2 cellular contexts compared by ENCODE assay signal in the genomic region with DNA sequence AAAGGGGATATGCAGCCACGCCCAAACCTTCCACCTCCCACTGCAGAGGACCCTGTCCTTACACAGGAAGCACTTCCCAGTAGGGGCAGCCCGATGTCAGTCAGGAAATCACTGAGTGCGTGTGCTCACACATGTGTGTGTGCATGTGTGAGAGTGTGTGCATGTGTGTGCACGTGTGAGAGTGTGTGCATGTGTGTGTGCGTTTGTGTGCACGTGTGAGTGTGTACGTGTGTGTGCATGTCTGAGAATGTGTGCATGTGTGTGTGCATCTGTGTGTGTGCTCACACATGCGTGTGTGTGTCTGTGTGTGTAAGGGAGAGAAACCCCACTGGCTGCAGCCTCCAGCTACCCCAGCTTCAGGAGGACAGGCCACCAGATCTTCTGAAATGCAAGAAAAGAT.
TF ChIP-seq lines count a peak whose summit lies in the region.

No MANE protein-coding gene starts in this region.

TF ChIP-seq in HEK293, 187 proteins besides CTCF, POLR2A, EP300 and RAD21:
- TF ChIP-seq, protein P1, sequence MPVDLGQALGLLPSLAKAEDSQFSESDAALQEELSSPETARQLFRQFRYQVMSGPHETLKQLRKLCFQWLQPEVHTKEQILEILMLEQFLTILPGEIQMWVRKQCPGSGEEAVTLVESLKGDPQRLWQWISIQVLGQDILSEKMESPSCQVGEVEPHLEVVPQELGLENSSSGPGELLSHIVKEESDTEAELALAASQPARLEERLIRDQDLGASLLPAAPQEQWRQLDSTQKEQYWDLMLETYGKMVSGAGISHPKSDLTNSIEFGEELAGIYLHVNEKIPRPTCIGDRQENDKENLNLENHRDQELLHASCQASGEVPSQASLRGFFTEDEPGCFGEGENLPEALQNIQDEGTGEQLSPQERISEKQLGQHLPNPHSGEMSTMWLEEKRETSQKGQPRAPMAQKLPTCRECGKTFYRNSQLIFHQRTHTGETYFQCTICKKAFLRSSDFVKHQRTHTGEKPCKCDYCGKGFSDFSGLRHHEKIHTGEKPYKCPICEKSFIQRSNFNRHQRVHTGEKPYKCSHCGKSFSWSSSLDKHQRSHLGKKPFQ (tag by site-specific recombination; IDR thresholded peaks at IDR 0.05) = peak; percentile 61; the same call in 1 of the 2 replicates
- TF ChIP-seq, protein P2, sequence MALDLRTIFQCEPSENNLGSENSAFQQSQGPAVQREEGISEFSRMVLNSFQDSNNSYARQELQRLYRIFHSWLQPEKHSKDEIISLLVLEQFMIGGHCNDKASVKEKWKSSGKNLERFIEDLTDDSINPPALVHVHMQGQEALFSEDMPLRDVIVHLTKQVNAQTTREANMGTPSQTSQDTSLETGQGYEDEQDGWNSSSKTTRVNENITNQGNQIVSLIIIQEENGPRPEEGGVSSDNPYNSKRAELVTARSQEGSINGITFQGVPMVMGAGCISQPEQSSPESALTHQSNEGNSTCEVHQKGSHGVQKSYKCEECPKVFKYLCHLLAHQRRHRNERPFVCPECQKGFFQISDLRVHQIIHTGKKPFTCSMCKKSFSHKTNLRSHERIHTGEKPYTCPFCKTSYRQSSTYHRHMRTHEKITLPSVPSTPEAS (tag by site-specific recombination; IDR thresholded peaks at IDR 0.05) = peak; percentile 99
- TF ChIP-seq, protein P3, sequence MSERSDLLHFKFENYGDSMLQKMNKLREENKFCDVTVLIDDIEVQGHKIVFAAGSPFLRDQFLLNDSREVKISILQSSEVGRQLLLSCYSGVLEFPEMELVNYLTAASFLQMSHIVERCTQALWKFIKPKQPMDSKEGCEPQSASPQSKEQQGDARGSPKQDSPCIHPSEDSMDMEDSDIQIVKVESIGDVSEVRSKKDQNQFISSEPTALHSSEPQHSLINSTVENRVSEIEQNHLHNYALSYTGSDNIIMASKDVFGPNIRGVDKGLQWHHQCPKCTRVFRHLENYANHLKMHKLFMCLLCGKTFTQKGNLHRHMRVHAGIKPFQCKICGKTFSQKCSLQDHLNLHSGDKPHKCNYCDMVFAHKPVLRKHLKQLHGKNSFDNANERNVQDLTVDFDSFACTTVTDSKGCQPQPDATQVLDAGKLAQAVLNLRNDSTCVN (tag by site-specific recombination; optimal IDR thresholded peaks at IDR 0.05) = peak; percentile 21
- TF ChIP-seq ZNF157 (tag by site-specific recombination; IDR thresholded peaks at IDR 0.05) (no peak), ZNF623 (tag by site-specific recombination; IDR thresholded peaks at IDR 0.05) (no peak)

TF ChIP-seq in H1, 55 proteins besides CTCF, POLR2A, EP300 and RAD21:
- TF ChIP-seq RBBP5 (IDR thresholded peaks at IDR 0.05; ENCODE audit: borderline replicate concordance, low read depth, low read length) (no peak), TBP (IDR thresholded peaks at IDR 0.05; ENCODE audit: low read depth, low read length) (no peak), SP1 (IDR thresholded peaks at IDR 0.05; ENCODE audit: low read depth, low read length) (no peak), BCL11A (IDR thresholded peaks at IDR 0.05; ENCODE audit: low read depth in 2 of 2, low read length in 2 of 2) (no peak), ZNF274 (IDR thresholded peaks at IDR 0.05; ENCODE audit: borderline replicate concordance, extremely low read depth, low read length) (no peak), SRF (IDR thresholded peaks at IDR 0.05; ENCODE audit: low read depth, low read length) (no peak), CHD2 (IDR thresholded peaks at IDR 0.05; ENCODE audit: low read length) (no peak), RXRA (IDR thresholded peaks at IDR 0.05; ENCODE audit: insufficient read depth, low read depth, low read length) (no peak), KDM4A (IDR thresholded peaks at IDR 0.05; ENCODE audit: low read depth, low read length, severe bottlenecking) (no peak), HDAC2 (IDR thresholded peaks at IDR 0.05; ENCODE audit: borderline replicate concordance in 1 of 2, low read depth in 2 of 2, low read length in 2 of 2) (no peak), CBX8 (IDR thresholded peaks at IDR 0.05; ENCODE audit: borderline replicate concordance, low read depth, low read length) (no peak), EGR1 (IDR thresholded peaks at IDR 0.05; ENCODE audit: borderline replicate concordance, low read depth, low read length) (no peak), YY1 (IDR thresholded peaks at IDR 0.05; ENCODE audit: low read depth, low read length) (no peak), SAP30 (IDR thresholded peaks at IDR 0.05; ENCODE audit: insufficient read depth, insufficient replicate concordance, low read length) (no peak), GTF2F1 (IDR thresholded peaks at IDR 0.05; ENCODE audit: borderline replicate concordance, low read depth, low read length) (no peak), SIX5 (IDR thresholded peaks at IDR 0.05; ENCODE audit: low read depth, low read length) (no peak)
- TF ChIP-seq, protein P4, sequence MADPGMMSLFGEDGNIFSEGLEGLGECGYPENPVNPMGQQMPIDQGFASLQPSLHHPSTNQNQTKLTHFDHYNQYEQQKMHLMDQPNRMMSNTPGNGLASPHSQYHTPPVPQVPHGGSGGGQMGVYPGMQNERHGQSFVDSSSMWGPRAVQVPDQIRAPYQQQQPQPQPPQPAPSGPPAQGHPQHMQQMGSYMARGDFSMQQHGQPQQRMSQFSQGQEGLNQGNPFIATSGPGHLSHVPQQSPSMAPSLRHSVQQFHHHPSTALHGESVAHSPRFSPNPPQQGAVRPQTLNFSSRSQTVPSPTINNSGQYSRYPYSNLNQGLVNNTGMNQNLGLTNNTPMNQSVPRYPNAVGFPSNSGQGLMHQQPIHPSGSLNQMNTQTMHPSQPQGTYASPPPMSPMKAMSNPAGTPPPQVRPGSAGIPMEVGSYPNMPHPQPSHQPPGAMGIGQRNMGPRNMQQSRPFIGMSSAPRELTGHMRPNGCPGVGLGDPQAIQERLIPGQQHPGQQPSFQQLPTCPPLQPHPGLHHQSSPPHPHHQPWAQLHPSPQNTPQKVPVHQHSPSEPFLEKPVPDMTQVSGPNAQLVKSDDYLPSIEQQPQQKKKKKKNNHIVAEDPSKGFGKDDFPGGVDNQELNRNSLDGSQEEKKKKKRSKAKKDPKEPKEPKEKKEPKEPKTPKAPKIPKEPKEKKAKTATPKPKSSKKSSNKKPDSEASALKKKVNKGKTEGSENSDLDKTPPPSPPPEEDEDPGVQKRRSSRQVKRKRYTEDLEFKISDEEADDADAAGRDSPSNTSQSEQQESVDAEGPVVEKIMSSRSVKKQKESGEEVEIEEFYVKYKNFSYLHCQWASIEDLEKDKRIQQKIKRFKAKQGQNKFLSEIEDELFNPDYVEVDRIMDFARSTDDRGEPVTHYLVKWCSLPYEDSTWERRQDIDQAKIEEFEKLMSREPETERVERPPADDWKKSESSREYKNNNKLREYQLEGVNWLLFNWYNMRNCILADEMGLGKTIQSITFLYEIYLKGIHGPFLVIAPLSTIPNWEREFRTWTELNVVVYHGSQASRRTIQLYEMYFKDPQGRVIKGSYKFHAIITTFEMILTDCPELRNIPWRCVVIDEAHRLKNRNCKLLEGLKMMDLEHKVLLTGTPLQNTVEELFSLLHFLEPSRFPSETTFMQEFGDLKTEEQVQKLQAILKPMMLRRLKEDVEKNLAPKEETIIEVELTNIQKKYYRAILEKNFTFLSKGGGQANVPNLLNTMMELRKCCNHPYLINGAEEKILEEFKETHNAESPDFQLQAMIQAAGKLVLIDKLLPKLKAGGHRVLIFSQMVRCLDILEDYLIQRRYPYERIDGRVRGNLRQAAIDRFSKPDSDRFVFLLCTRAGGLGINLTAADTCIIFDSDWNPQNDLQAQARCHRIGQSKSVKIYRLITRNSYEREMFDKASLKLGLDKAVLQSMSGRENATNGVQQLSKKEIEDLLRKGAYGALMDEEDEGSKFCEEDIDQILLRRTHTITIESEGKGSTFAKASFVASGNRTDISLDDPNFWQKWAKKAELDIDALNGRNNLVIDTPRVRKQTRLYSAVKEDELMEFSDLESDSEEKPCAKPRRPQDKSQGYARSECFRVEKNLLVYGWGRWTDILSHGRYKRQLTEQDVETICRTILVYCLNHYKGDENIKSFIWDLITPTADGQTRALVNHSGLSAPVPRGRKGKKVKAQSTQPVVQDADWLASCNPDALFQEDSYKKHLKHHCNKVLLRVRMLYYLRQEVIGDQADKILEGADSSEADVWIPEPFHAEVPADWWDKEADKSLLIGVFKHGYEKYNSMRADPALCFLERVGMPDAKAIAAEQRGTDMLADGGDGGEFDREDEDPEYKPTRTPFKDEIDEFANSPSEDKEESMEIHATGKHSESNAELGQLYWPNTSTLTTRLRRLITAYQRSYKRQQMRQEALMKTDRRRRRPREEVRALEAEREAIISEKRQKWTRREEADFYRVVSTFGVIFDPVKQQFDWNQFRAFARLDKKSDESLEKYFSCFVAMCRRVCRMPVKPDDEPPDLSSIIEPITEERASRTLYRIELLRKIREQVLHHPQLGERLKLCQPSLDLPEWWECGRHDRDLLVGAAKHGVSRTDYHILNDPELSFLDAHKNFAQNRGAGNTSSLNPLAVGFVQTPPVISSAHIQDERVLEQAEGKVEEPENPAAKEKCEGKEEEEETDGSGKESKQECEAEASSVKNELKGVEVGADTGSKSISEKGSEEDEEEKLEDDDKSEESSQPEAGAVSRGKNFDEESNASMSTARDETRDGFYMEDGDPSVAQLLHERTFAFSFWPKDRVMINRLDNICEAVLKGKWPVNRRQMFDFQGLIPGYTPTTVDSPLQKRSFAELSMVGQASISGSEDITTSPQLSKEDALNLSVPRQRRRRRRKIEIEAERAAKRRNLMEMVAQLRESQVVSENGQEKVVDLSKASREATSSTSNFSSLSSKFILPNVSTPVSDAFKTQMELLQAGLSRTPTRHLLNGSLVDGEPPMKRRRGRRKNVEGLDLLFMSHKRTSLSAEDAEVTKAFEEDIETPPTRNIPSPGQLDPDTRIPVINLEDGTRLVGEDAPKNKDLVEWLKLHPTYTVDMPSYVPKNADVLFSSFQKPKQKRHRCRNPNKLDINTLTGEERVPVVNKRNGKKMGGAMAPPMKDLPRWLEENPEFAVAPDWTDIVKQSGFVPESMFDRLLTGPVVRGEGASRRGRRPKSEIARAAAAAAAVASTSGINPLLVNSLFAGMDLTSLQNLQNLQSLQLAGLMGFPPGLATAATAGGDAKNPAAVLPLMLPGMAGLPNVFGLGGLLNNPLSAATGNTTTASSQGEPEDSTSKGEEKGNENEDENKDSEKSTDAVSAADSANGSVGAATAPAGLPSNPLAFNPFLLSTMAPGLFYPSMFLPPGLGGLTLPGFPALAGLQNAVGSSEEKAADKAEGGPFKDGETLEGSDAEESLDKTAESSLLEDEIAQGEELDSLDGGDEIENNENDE (IDR thresholded peaks at IDR 0.05; ENCODE audit: insufficient replicate concordance, low read length) = no peak
- TF ChIP-seq, protein P5, sequence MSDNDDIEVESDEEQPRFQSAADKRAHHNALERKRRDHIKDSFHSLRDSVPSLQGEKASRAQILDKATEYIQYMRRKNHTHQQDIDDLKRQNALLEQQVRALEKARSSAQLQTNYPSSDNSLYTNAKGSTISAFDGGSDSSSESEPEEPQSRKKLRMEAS (IDR thresholded peaks at IDR 0.05) = no peak
